ENCODE assay signal across 19 cellular contexts in the genomic region with DNA sequence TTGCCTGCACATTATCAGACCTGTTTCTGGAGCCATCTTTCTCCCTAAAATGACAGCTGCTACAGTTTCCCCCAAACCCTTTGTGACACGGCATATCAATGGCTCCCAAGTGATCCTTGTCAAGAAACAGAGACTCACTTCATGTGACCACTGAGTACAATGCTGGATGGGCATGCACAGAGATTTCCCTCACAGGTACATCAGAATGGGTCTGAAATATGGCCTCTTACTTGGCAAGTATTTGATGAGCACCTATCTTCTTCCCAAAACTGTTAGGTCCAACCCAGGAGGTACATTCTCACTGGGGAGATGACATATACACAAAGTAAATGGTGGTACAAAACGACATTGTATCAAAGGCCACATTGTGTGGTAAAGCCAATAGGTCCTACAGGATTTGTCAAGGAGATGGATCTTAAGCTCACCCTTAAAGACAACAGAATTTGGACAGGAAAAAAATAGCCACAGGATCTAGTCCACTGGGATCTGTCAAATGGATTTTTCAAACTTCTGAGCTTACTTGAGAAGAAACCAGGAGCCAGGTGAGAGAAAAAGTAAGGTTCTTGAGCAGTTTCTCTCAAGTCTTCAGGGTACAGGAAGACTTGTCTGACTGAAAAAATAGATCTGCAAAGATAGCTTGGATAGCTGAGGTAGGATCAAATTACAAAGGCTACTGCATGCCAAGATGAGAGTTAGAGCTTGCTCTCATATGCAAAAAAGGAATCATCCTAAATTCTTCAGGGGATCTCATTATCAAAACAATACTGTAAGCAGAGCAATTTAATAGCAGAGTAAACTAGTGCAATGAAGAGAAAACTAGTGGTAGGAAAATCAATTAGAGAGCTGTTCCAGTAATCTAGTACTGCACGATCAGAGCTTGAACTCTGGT. TPM values are rescaled to one million over a fixed set of nuclear protein-coding genes. Genes with fewer than 3 reads are reported as not detected.
DNase-seq lines count a peak whose midpoint lies in the region; ATAC-seq and TF ChIP-seq lines count a peak whose summit lies in the region.
"Had no signal": no experiment of that assay in that cellular context is flagged by ENCODE, and none has a peak within 500 bp of the region (broad histone marks: within the 10 kb centered on the region; RNA-seq: fewer than 3 reads in every experiment).

No MANE protein-coding gene starts in this region.

- H4K20me1 ChIP-seq in GM23338 (replicated peaks; ENCODE audit: insufficient read depth) (no peaks in the 10 kb centered on the region), Karpas-422 (ENCODE audit: insufficient read depth, low read depth, low read length) (no peaks in the 10 kb centered on the region), neural progenitor cell (ENCODE audit: low read depth) (no peaks in the 10 kb centered on the region), OCI-LY7 (ENCODE audit: insufficient read depth, low read length) (no peaks in the 10 kb centered on the region)

- intact Hi-C loops in OCI-LY7 (cut with micrococcal nuclease; ENCODE audit: unreplicated experiment) (no loop called here), tibial artery (cut with DNase I; ENCODE audit: low total_unique reads) (no loop called here)

- POLR2A ChIA-PET in OCI-LY7 (lab: Charles Lee) = interaction anchor here (0.6 to 2.1 kb wide), 2 partner anchors 10 to 61 kb away, joined by 4 to 13 read pairs; no protein-coding TSS in a partner anchor

- H3K9me3 Mint-ChIP-seq in GM23338 (no peaks in the 10 kb centered on the region), neural progenitor cell (no peaks in the 10 kb centered on the region)
- H3K9me3 Mint-ChIP-seq: activated naive CD4-positive, alpha-beta T cell treated with anti-CD3 and anti-CD28 coated beads, Interleukin-2, amount 50 U/mL, for 72 hours had no signal

- H3K79me2 ChIP-seq in GM23338 (replicated peaks; ENCODE audit: insufficient read depth) (no peaks in the 10 kb centered on the region), Karpas-422 (ENCODE audit: low read length) (no peaks in the 10 kb centered on the region), neural progenitor cell (ENCODE audit: low read depth) (no peaks in the 10 kb centered on the region), OCI-LY7 (ENCODE audit: insufficient read depth, low read depth, low read length) (no peaks in the 10 kb centered on the region)

- peaks cover 36% of the 10 kb centered on the region for H3K4me1 Mint-ChIP-seq in GM23338
- H3K4me1 Mint-ChIP-seq in neural progenitor cell = peaks cover 28% of the 10 kb centered on the region

- BruUV-seq in OCI-LY7 (replicated peaks; lab: Mats Ljungman, UMichigan) = no TSS peak

- H3K27ac ChIP-seq in GM23338 (ENCODE audit: low read depth) = no peak overlapping the region
- no peak overlapping the region for H3K27ac ChIP-seq in Karpas-422 (ENCODE audit: low read length)
- no peak overlapping the region for H3K27ac ChIP-seq in neural progenitor cell
- H3K27ac ChIP-seq in OCI-LY7 (ENCODE audit: low read depth, low read length, poor library complexity, severe bottlenecking) = no peak overlapping the region
- H3K27ac ChIP-seq in tibial artery = no peak overlapping the region
- H3K27ac ChIP-seq: cardiac muscle cell, heart right ventricle, SK-N-MC, suprapubic skin had no signal

- peaks cover 19% of the 10 kb centered on the region for H3K4me1 ChIP-seq in GM23338 (ENCODE audit: insufficient read depth)
- peaks cover 39% of the 10 kb centered on the region for H3K4me1 ChIP-seq in Karpas-422 (ENCODE audit: low read length)
- H3K4me1 ChIP-seq in neural progenitor cell = peaks cover 17% of the 10 kb centered on the region
- peaks cover 5% of the 10 kb centered on the region for H3K4me1 ChIP-seq in OCI-LY7 (ENCODE audit: insufficient read depth, low read length, poor library complexity, severe bottlenecking)
- no peaks in the 10 kb centered on the region for H3K4me1 ChIP-seq in tibial artery

- H3F3A ChIP-seq in GM23338 (replicated peaks; ENCODE audit: low read depth) (no peaks in the 10 kb centered on the region), neural progenitor cell (ENCODE audit: low read depth) (no peaks in the 10 kb centered on the region)

- peak overlapping the region; percentile 41 for H3K4me2 ChIP-seq in GM23338
- H3K4me2 ChIP-seq in Karpas-422 (ENCODE audit: low read depth, low read length, poor library complexity, severe bottlenecking) = peak overlapping the region; percentile 61
- H3K4me2 ChIP-seq in neural progenitor cell = peak overlapping the region; percentile 20
- H3K4me2 ChIP-seq in OCI-LY7 (ENCODE audit: low read length) = no peak overlapping the region

- ATAC-seq in GM23338 = peak; percentile 71
- ATAC-seq in HG02852 (IDR thresholded peaks at IDR 0.05; ENCODE audit: unreplicated experiment) = no peak
- ATAC-seq: heart right ventricle had no signal

- H3K9ac ChIP-seq in Karpas-422 (ENCODE audit: low read length) (peak overlapping the region; percentile 34; the same call in 1 of the 2 replicates), neural progenitor cell (no peak overlapping the region)

- H3K27ac Mint-ChIP-seq in GM23338 = no peak overlapping the region
- H3K27ac Mint-ChIP-seq in neural progenitor cell = no peak overlapping the region

- DNase-seq in GM23338 (ENCODE audit: low spot score) (peak; percentile 39), Karpas-422 (peak; percentile 66), astrocyte of the cerebellum (ENCODE audit: low read depth) (peak; percentile 6), neural progenitor cell (ENCODE audit: low spot score) (no peak), OCI-LY7 (ENCODE audit: low spot score) (no peak), tibial artery (no peak)
- DNase-seq: DMS79 treated with DMSO at 0.1 percent for 48 hours; heart right ventricle; NCI-H1417; NCI-H345; stimulated activated CD4-positive, alpha-beta T cell treated with anti-CD3 and anti-CD28 coated beads, Interleukin-2, amount 100 ng/mL, for 48 hours; T1000 had no signal

- no peak for TF ChIP-seq CTCF in GM23338 (conservative IDR thresholded peaks at IDR 0.05; ENCODE audit: low read depth in 2 of 2)
- no peak for TF ChIP-seq CTCF in astrocyte of the cerebellum (IDR thresholded peaks at IDR 0.05; ENCODE audit: low read depth, low read length, missing control alignments)
- TF ChIP-seq CTCF in neural progenitor cell (IDR thresholded peaks at IDR 0.05) = no peak
- TF ChIP-seq CTCF in OCI-LY7 (conservative IDR thresholded peaks at IDR 0.05; ENCODE audit: low read length) = no peak
- no peak for TF ChIP-seq CTCF in tibial artery (IDR thresholded peaks at IDR 0.05)

- H3K27me3 Mint-ChIP-seq in GM23338 (ENCODE audit: insufficient read depth, low read depth, poor library complexity) (peaks cover 3% of the 10 kb centered on the region), neural progenitor cell (ENCODE audit: insufficient read depth, low read depth) (peaks cover 6% of the 10 kb centered on the region)

- H3K36me3 ChIP-seq in GM23338 (ENCODE audit: insufficient read depth) = no peaks in the 10 kb centered on the region
- H3K36me3 ChIP-seq in Karpas-422 (ENCODE audit: insufficient read depth, low read length) = no peaks in the 10 kb centered on the region
- no peaks in the 10 kb centered on the region for H3K36me3 ChIP-seq in neural progenitor cell
- H3K36me3 ChIP-seq in OCI-LY7 (ENCODE audit: insufficient read depth, low read length) = no peaks in the 10 kb centered on the region
- H3K36me3 ChIP-seq in tibial artery = no peaks in the 10 kb centered on the region
- H3K36me3 ChIP-seq: cardiac muscle cell, heart right ventricle, suprapubic skin had no signal

- in situ Hi-C loops in astrocyte of the cerebellum (cut with HindIII; ENCODE audit: low sequenced_read_pairs) = no loop called here

- H2AFZ ChIP-seq in GM23338 (no peak overlapping the region), Karpas-422 (ENCODE audit: low read length) (peak overlapping the region; percentile 53), neural progenitor cell (replicated peaks) (peak overlapping the region; percentile 23), OCI-LY7 (ENCODE audit: low read length) (no peak overlapping the region)

- H3K27me3 ChIP-seq in GM23338 (ENCODE audit: insufficient read depth) (peaks cover 4% of the 10 kb centered on the region; the same call in 1 of the 2 replicates), Karpas-422 (ENCODE audit: low read length) (no peaks in the 10 kb centered on the region), neural progenitor cell (no peaks in the 10 kb centered on the region), tibial artery (peaks cover 0 to 8% of the 10 kb centered on the region in 2 donors)
- H3K27me3 ChIP-seq: cardiac muscle cell, suprapubic skin had no signal

- H3K36me3 Mint-ChIP-seq in GM23338 (ENCODE audit: low read depth) = no peaks in the 10 kb centered on the region
- H3K36me3 Mint-ChIP-seq in neural progenitor cell = no peaks in the 10 kb centered on the region
- H3K36me3 Mint-ChIP-seq: activated naive CD4-positive, alpha-beta T cell treated with anti-CD3 and anti-CD28 coated beads, Interleukin-2, amount 50 U/mL, for 72 hours had no signal

- H3K4me3 Mint-ChIP-seq in GM23338 (peak overlapping the region; percentile 45), neural progenitor cell (no peak overlapping the region)

- no peaks in the 10 kb centered on the region for H3K9me3 ChIP-seq in Karpas-422 (ENCODE audit: low read length)
- H3K9me3 ChIP-seq in neural progenitor cell (ENCODE audit: low read depth) = no peaks in the 10 kb centered on the region
- H3K9me3 ChIP-seq in OCI-LY7 (ENCODE audit: low read length) = no peaks in the 10 kb centered on the region
- H3K9me3 ChIP-seq in tibial artery = no peaks in the 10 kb centered on the region
- H3K9me3 ChIP-seq: heart right ventricle, mucosa of descending colon, suprapubic skin had no signal

- CTCF ChIA-PET in OCI-LY7 (lab: Charles Lee; ENCODE audit: unreplicated experiment) = interaction anchor here (1.4 kb wide), 1 partner anchor 19 kb away, joined by 6 read pairs; no protein-coding TSS in a partner anchor

- H3K4me3 ChIP-seq in GM23338 (peak overlapping the region; percentile 22), Karpas-422 (ENCODE audit: low read length) (peak overlapping the region; percentile 5; the same call in 1 of the 2 replicates), astrocyte of the cerebellum (ENCODE audit: low read depth, low read length) (no peak overlapping the region), neural progenitor cell (no peak overlapping the region), OCI-LY7 (ENCODE audit: low read depth, low read length, poor library complexity, severe bottlenecking) (no peak overlapping the region), tibial artery (no peak overlapping the region)
- H3K4me3 ChIP-seq: cardiac muscle cell, heart right ventricle, mucosa of descending colon, SK-N-MC, suprapubic skin had no signal

- H3K9me2 ChIP-seq in GM23338 (ENCODE audit: insufficient read depth) (no peaks in the 10 kb centered on the region; the same call in 1 of the 2 replicates), Karpas-422 (replicated peaks; ENCODE audit: insufficient read depth, low read length) (no peaks in the 10 kb centered on the region), OCI-LY7 (ENCODE audit: insufficient read depth, low read length) (no peaks in the 10 kb centered on the region)

RNA-seq across cellular contexts. Expression of gene RNF43, which starts 28.8 kb away (rescaled TPM):
- total RNA-seq in GM23338 (2014; rRNA removed; shearing (Covaris generic)) = 0.62 and 2.2 TPM in 2 replicates
- 0.58 and 0.66 TPM in 2 replicates for polyA plus RNA-seq in GM23338 (2016; fragmentation: Nextera tagmentation; extraction: Ambion mirVana)
- not detected in 2 replicates for total RNA-seq in Karpas-422 (2014; rRNA removed; shearing (Covaris generic); ENCODE audit: low replicate concordance)
- total RNA-seq in neural progenitor cell (ENCODE audit: low replicate concordance) = 0.50 TPM in 1 of 2 replicates, not detected in the other
- total RNA-seq in OCI-LY7 (2014; rRNA removed; shearing (Covaris generic)) = 0.19 and 0.39 TPM in 2 replicates
- 0.50 and 0.80 TPM in 2 replicates for total RNA-seq in OCI-LY7 (2022)
- polyA plus RNA-seq: BJ had no signal

RNA-seq across cellular contexts. Expression of gene SUPT4H1, which starts 36.5 kb away (rescaled TPM):
- total RNA-seq in GM23338 (2014; rRNA removed; shearing (Covaris generic)) = 82.2 and 87.0 TPM in 2 replicates
- polyA plus RNA-seq in GM23338 (2016; fragmentation: Nextera tagmentation; extraction: Ambion mirVana) = 73.9 and 83.7 TPM in 2 replicates
- 50.2 and 64.7 TPM in 2 replicates for total RNA-seq in Karpas-422 (2014; rRNA removed; shearing (Covaris generic); ENCODE audit: low replicate concordance)
- total RNA-seq in neural progenitor cell (ENCODE audit: low replicate concordance) (60.2 and 103 TPM in 2 replicates), OCI-LY7 (2022) (65.5 and 78.4 TPM in 2 replicates)
- total RNA-seq in OCI-LY7 (2014; rRNA removed; shearing (Covaris generic)) = 41.1 and 56.5 TPM in 2 replicates

RNA-seq across cellular contexts. Expression of gene TSPOAP1, which starts 60.0 kb away (rescaled TPM):
- total RNA-seq in GM23338 (2014; rRNA removed; shearing (Covaris generic)) = 11.8 and 12.9 TPM in 2 replicates
- polyA plus RNA-seq in GM23338 (2016; fragmentation: Nextera tagmentation; extraction: Ambion mirVana) = 6.3 and 7.3 TPM in 2 replicates
- 7.8 and 14.0 TPM in 2 replicates for total RNA-seq in Karpas-422 (2014; rRNA removed; shearing (Covaris generic); ENCODE audit: low replicate concordance)
- total RNA-seq in neural progenitor cell (ENCODE audit: low replicate concordance) (13.8 and 48.7 TPM in 2 replicates), OCI-LY7 (2022) (50.6 and 54.4 TPM in 2 replicates)
- total RNA-seq in OCI-LY7 (2014; rRNA removed; shearing (Covaris generic)) = 24.0 TPM in 2 replicates

Comparison
In these comparisons a context has a peak if more than half of its experiments do, and no peak if none do; other contexts are left out.
1. DNase-seq: peak in GM23338 (single experiment), Karpas-422 (single experiment) and astrocyte of the cerebellum (single experiment); none in neural progenitor cell (single experiment), OCI-LY7 (single experiment) and tibial artery (0 of 2).
2. H2AFZ ChIP-seq: peak in Karpas-422 (single experiment) and neural progenitor cell (single experiment); none in GM23338 (single experiment) and OCI-LY7 (single experiment).
3. H3K4me3 ChIP-seq: peak in GM23338 (single experiment) and Karpas-422 (single experiment); none in astrocyte of the cerebellum (single experiment), neural progenitor cell (single experiment), OCI-LY7 (single experiment) and tibial artery (0 of 2).